Comparison of ENCODE assay signal across 14 cellular contexts in genomic region chr3:147383617-147384016, GRCh38. TPM values are rescaled to one million over a fixed set of nuclear protein-coding genes. Genes with fewer than 3 reads are reported as not detected.
DNase-seq lines count a peak whose midpoint lies in the region; ATAC-seq, FAIRE-seq and TF ChIP-seq lines count a peak whose summit lies in the region.
"Had no signal": no experiment of that assay in that cellular context is flagged by ENCODE, and none has a peak within 500 bp of the region (broad histone marks: within the 10 kb centered on the region; RNA-seq: fewer than 3 reads in every experiment).

No MANE protein-coding gene starts in this region.

- no peak overlapping the region for H3K23ac ChIP-seq in H1 (ENCODE audit: insufficient read length)

- 15% methylated on average over 6 of the region's 6 CpGs; no CpG with 5 or more reads in 1 of the 2 experiments for WGBS in H1 (ENCODE audit: extremely low coverage in 1 of 2, insufficient coverage in 1 of 2, insufficient read length in 1 of 2, insufficient replicate concordance in 2 of 2, low coverage in 1 of 2, low lambda C conversion rate in 2 of 2, missing lambda C conversion rate in 1 of 2), 2 experiments

- no peak overlapping the region for H2BK120ac ChIP-seq in H1 (replicated peaks; ENCODE audit: low read depth, low read length)

- H3K9ac ChIP-seq in H1 (replicated peaks in 1 of 4; ENCODE audit: extremely low read depth in 1 of 4, low read depth in 3 of 4, low read length in 3 of 4) = no peak overlapping the region

- POLR2A ChIA-PET in H1 (lab: Charles Lee; ENCODE audit: partially characterized antibody) = interaction anchor here (1.1 to 1.4 kb wide), 5 partner anchors 9 to 22 kb away, joined by 3 to 4 read pairs (median 3); no protein-coding TSS in a partner anchor

- no peak overlapping the region for H3K18ac ChIP-seq in H1 (ENCODE audit: extremely low read depth, low read length)

- no peak overlapping the region for H2BK5ac ChIP-seq in H1 (ENCODE audit: low read depth, low read length)

- no peak overlapping the region for H3K4ac ChIP-seq in H1 (replicated peaks; ENCODE audit: insufficient read length, low read depth, low read length)

- TF ChIP-seq RAD21 in H1 (IDR thresholded peaks at IDR 0.05 in 1 of 2, conservative IDR thresholded peaks at IDR 0.05 in 1 of 2; ENCODE audit: low read depth in 2 of 2, low read length in 2 of 2) = peak; percentile 74 to 77

- H3K27me3 ChIP-seq in H1 (replicated peaks in 1 of 4; ENCODE audit: control insufficient read depth in 3 of 4, extremely low read depth in 1 of 4, insufficient read depth in 3 of 4, low read length in 3 of 4) = peaks cover 60 to 87% (median 79%) of the 10 kb centered on the region in 4 experiments

- H3K9me3 ChIP-seq in H1 (ENCODE audit: insufficient read depth in 2 of 2, low read depth in 1 of 2, low read length in 1 of 2) = no peaks in the 10 kb centered on the region
- H3K9me3 ChIP-seq: HAP-1 had no signal

- no peak overlapping the region for H3K14ac ChIP-seq in H1 (ENCODE audit: insufficient read length)

- H3K56ac ChIP-seq in H1 (replicated peaks; ENCODE audit: insufficient read length, low read depth, low read length) = no peak overlapping the region

- DNase-seq in SIG-M5 treated with dmso at 0.1 percent for 504 hours (lab: John Stamatoyannopoulos, UW; ENCODE audit: unreplicated experiment) (peak; percentile 19), SIG-M5 (lab: John Stamatoyannopoulos, UW) (no peak), NOMO-1 treated with DMSO at 0.1 percent for 48 hours (lab: John Stamatoyannopoulos, UW; ENCODE audit: unreplicated experiment) (peak; percentile 48), H1 (ENCODE audit: low read depth in 1 of 2, low spot score in 2 of 2) (peak in 1 of 2 experiments; percentile 48), NCI-H1417 (lab: John Stamatoyannopoulos, UW) (no peak)
- DNase-seq in effector CD4-positive, alpha-beta T cell = no peak
- DNase-seq: GF-D8; MV-4-11; naive thymus-derived CD4-positive, alpha-beta T cell; NCI-H748 treated with DMSO at 0.1 percent for 48 hours; stimulated activated CD8-positive, alpha-beta memory T cell treated with anti-CD3 and anti-CD28 coated beads, Interleukin-4, amount 100 ng/mL, for 48 hours had no signal

- TF ChIP-seq CTCF in H1 (IDR thresholded peaks at IDR 0.05; ENCODE audit: control extremely low read depth in 1 of 3, insufficient read depth in 1 of 3, low read depth in 1 of 3, low read length in 3 of 3) = peak; percentile 60 to 77 (median 75)

- H3K23me2 ChIP-seq in H1 (ENCODE audit: low read depth, low read length) = no peaks in the 10 kb centered on the region; the same call in 1 of the 2 replicates

- H4K20me1 ChIP-seq in H1 (replicated peaks in 1 of 2; ENCODE audit: control insufficient read depth in 1 of 2, insufficient read depth in 2 of 2, low read length in 2 of 2) = peaks cover 0 to 2% of the 10 kb centered on the region in 2 experiments

- H4K8ac ChIP-seq in H1 (ENCODE audit: extremely low read depth, insufficient read depth, low read length) = no peak overlapping the region

- H2AFZ ChIP-seq in H1 (ENCODE audit: low read length) = no peak overlapping the region

- H2BK20ac ChIP-seq in H1 (ENCODE audit: low read length) = no peak overlapping the region

- peak; percentile 78 for FAIRE-seq in H1 (lab: Jason Lieb, UNC)

- no peaks in the 10 kb centered on the region for H3K79me2 ChIP-seq in H1 (ENCODE audit: control insufficient read depth in 1 of 2, insufficient read depth in 2 of 2, low read length in 2 of 2)

- H4K91ac ChIP-seq in H1 (replicated peaks; ENCODE audit: insufficient read length, low read length) = no peak overlapping the region

- no peaks in the 10 kb centered on the region for H3K79me1 ChIP-seq in H1 (ENCODE audit: low read depth, low read length)

- H3K4me3 ChIP-seq in H1 (ENCODE audit: extremely low read depth in 1 of 4, insufficient read depth in 2 of 4, low read depth in 3 of 4, low read length in 4 of 4) = no peak overlapping the region
- H3K4me3 ChIP-seq: HAP-1 had no signal

- no peak overlapping the region for H4K5ac ChIP-seq in H1 (ENCODE audit: insufficient read length, low read depth, low read length)

- ATAC-seq in GM19023 (IDR thresholded peaks at IDR 0.05; ENCODE audit: unreplicated experiment) = no peak
- no peak for ATAC-seq in HG03460 (IDR thresholded peaks at IDR 0.05; ENCODE audit: unreplicated experiment)
- ATAC-seq: naive thymus-derived CD4-positive, alpha-beta T cell had no signal

- no peak overlapping the region for H3K27ac ChIP-seq in H1 (ENCODE audit: low read depth, low read length)

- CTCF ChIA-PET in H1 (lab: Charles Lee; ENCODE audit: partially characterized antibody) = interaction anchor here (0.6 to 27.3 kb wide), 33 partner anchors 9 to 733 kb away, joined by 3 to 485 read pairs (median 4); partner anchors contain the start of gene ZIC4

- no peak overlapping the region for H2BK15ac ChIP-seq in H1 (ENCODE audit: low read length)

- no peak overlapping the region for H2BK12ac ChIP-seq in H1 (ENCODE audit: low read depth, low read length)

- no peak for TF ChIP-seq POLR2A in H1 (IDR thresholded peaks at IDR 0.05; ENCODE audit: control extremely low read depth in 1 of 2, low read depth in 2 of 2, low read length in 2 of 2)

- H3K4me2 ChIP-seq in H1 (ENCODE audit: insufficient read depth in 1 of 2, low read depth in 2 of 2, low read length in 2 of 2) = peak overlapping the region; percentile 63 to 76; a peak in 1 of 4 replicates

- TF ChIP-seq EP300 in H1 (IDR thresholded peaks at IDR 0.05; ENCODE audit: borderline replicate concordance in 1 of 2, low read depth in 2 of 2, low read length in 2 of 2) = no peak

- peaks cover 16 to 41% (median 33%) of the 10 kb centered on the region in 4 experiments for H3K4me1 ChIP-seq in H1 (replicated peaks in 1 of 4; ENCODE audit: control insufficient read depth in 3 of 4, insufficient read depth in 4 of 4, low read length in 3 of 4)

- H3K36me3 ChIP-seq in H1 (ENCODE audit: control insufficient read depth in 2 of 4, insufficient read depth in 4 of 4, low read length in 3 of 4) = no peaks in the 10 kb centered on the region
- H3K36me3 ChIP-seq: HAP-1 had no signal

- no peak overlapping the region for H2AK5ac ChIP-seq in H1 (ENCODE audit: low read depth, low read length)

TF ChIP-seq in H1, 55 proteins besides CTCF, POLR2A, EP300 and RAD21:
- TF ChIP-seq CTBP2 (IDR thresholded peaks at IDR 0.05; ENCODE audit: borderline replicate concordance, insufficient read depth, insufficient read length, low read length) (no peak), SP4 (IDR thresholded peaks at IDR 0.05; ENCODE audit: low read length) (no peak), TBP (IDR thresholded peaks at IDR 0.05; ENCODE audit: low read depth, low read length) (no peak)

RNA-seq across cellular contexts. Expression of gene ZIC4, which starts 22.7 kb away (rescaled TPM):
- 0.13 TPM in 1 of 2 replicates, not detected in the other for total RNA-seq in H1 (2021; fragmentation: NEBNext Ultra II Directional; extraction: Animal tissue kit (Norgen Biotek cat#: 25700))
- polyA plus RNA-seq in H1 (2011; rRNA removed) = 0.03 and 0.31 TPM in 2 replicates
- polyA plus RNA-seq in H1 (2011; cell fraction: cytosol; rRNA removed) = 0.08 TPM
- 0.27 TPM for polyA plus RNA-seq in H1 (2011; cell fraction: nucleus; rRNA removed)
- polyA plus RNA-seq in H1 (2012, experiment 1 of 2) = 0.27 TPM in 1 of 4 replicates, not detected in the others
- polyA plus RNA-seq in H1 (2012, experiment 2 of 2) = 0.08 TPM
- polyA plus RNA-seq in H1 (2013, experiment 1 of 2) = 0.06 TPM
- 0.06 TPM for polyA plus RNA-seq in H1 (2013, experiment 2 of 2)
- not detected in 2 replicates for polyA minus RNA-seq in H1 (2011; rRNA and poly(A)+ RNA removed)
- not detected for polyA minus RNA-seq in H1 (2011; cell fraction: cytosol; rRNA and poly(A)+ RNA removed)
- 0.60 TPM for polyA minus RNA-seq in H1 (2011; cell fraction: nucleus; rRNA and poly(A)+ RNA removed)
- total RNA-seq: naive thymus-derived CD4-positive, alpha-beta T cell had no signal
- polyA plus RNA-seq: naive thymus-derived CD4-positive, alpha-beta T cell had no signal

RNA-seq across cellular contexts. Expression of gene ZIC1, which starts 25.5 kb away (rescaled TPM):
- 1.5 and 2.2 TPM in 2 replicates for total RNA-seq in H1 (2021; fragmentation: NEBNext Ultra II Directional; extraction: Animal tissue kit (Norgen Biotek cat#: 25700))
- 0.80 and 3.6 TPM in 2 replicates for polyA plus RNA-seq in H1 (2011; rRNA removed)
- 1.7 TPM for polyA plus RNA-seq in H1 (2011; cell fraction: cytosol; rRNA removed)
- polyA plus RNA-seq in H1 (2011; cell fraction: nucleus; rRNA removed) = 2.7 TPM
- 0.27 to 0.77 TPM (median 0.60 TPM) in 4 replicates for polyA plus RNA-seq in H1 (2012, experiment 1 of 2)
- 0.08 TPM for polyA plus RNA-seq in H1 (2012, experiment 2 of 2)
- polyA plus RNA-seq in H1 (2013, experiment 1 of 2) = 1.4 TPM
- 0.75 TPM for polyA plus RNA-seq in H1 (2013, experiment 2 of 2)
- polyA minus RNA-seq in H1 (2011; rRNA and poly(A)+ RNA removed) = 0.07 and 0.47 TPM in 2 replicates
- polyA minus RNA-seq in H1 (2011; cell fraction: cytosol; rRNA and poly(A)+ RNA removed) = 1.6 TPM
- polyA minus RNA-seq in H1 (2011; cell fraction: nucleus; rRNA and poly(A)+ RNA removed) = 2.4 TPM
- total RNA-seq: naive thymus-derived CD4-positive, alpha-beta T cell had no signal
- polyA plus RNA-seq: naive thymus-derived CD4-positive, alpha-beta T cell had no signal

Comparison
In these comparisons a context has a peak if more than half of its experiments do, and no peak if none do; other contexts are left out.
1. DNase-seq: peak in SIG-M5 treated with dmso at 0.1 percent for 504 hours (single experiment) and NOMO-1 treated with DMSO at 0.1 percent for 48 hours (single experiment); none in SIG-M5 (single experiment), NCI-H1417 (0 of 3) and effector CD4-positive, alpha-beta T cell (single experiment).